ENCODE assay signal across 13 cellular contexts in genomic region chr19:16836115-16836905, GRCh38. TPM values are rescaled to one million over a fixed set of nuclear protein-coding genes. Genes with fewer than 3 reads are reported as not detected.
A peak's percentile ranks its signal among the peaks of the same experiment; 100 is the strongest.
DNase-seq lines count a peak whose midpoint lies in the region; ATAC-seq and TF ChIP-seq lines count a peak whose summit lies in the region.
"Had no signal": no experiment of that assay in that cellular context is flagged by ENCODE, and none has a peak within 500 bp of the region (broad histone marks: within the 10 kb centered on the region; RNA-seq: fewer than 3 reads in every experiment).

No MANE protein-coding gene starts in this region.

- intact Hi-C loops in transverse colon (cut with DNase I; ENCODE audit: low total_unique reads) (no loop called here), lower leg skin (cut with DNase I; ENCODE audit: low total_unique reads) (no loop called here)

- no peak overlapping the region for H3K4me3 Mint-ChIP-seq in activated naive CD4-positive, alpha-beta T cell treated with anti-CD3 and anti-CD28 coated beads, Interleukin-2, amount 10 ng/mL, durations not matched to agents 7 days and 5 days
- H3K4me3 Mint-ChIP-seq: CD8-positive, alpha-beta T cell had no signal

- H3K27ac Mint-ChIP-seq in activated naive CD4-positive, alpha-beta T cell treated with anti-CD3 and anti-CD28 coated beads, Interleukin-2, amount 50 U/mL, for 72 hours, result peak overlapping the region; percentile 71 to 87
- no peak overlapping the region for H3K27ac Mint-ChIP-seq in activated naive CD4-positive, alpha-beta T cell treated with anti-CD3 and anti-CD28 coated beads, Interleukin-2, amount 10 ng/mL, durations not matched to agents 7 days and 5 days
- H3K27ac Mint-ChIP-seq: CD8-positive, alpha-beta T cell had no signal

- H3K9me3 ChIP-seq in transverse colon, result no peaks in the 10 kb centered on the region

- WGBS in transverse colon (ENCODE audit: low coverage in 1 of 2), 2 donors, result 69% methylated on average over 18 of the region's 18 CpGs; no CpG with 5 or more reads in 1 of the 2 donors
- WGBS in lower leg skin, 2 donors, result 68 to 77% methylated on average over 18 of the region's 18 CpGs

- no peaks in the 10 kb centered on the region for H3K27me3 Mint-ChIP-seq in activated naive CD4-positive, alpha-beta T cell treated with anti-CD3 and anti-CD28 coated beads, Interleukin-2, amount 10 ng/mL, durations not matched to agents 7 days and 5 days

- CTCF ChIA-PET in activated naive CD4-positive, alpha-beta T cell treated with anti-CD3 and anti-CD28 coated beads, Interleukin-2, amount 10 ng/mL, durations not matched to agents 7 days and 5 days (lab: Charles Lee), result no interaction called here
- CTCF ChIA-PET in RWPE1 (lab: Yijun Ruan, JAX), result no interaction called here

- H3K36me3 Mint-ChIP-seq in activated naive CD4-positive, alpha-beta T cell treated with anti-CD3 and anti-CD28 coated beads, Interleukin-2, amount 50 U/mL, for 72 hours, result peaks cover 10 to 14% of the 10 kb centered on the region in 2 donors
- peaks cover 26% of the 10 kb centered on the region for H3K36me3 Mint-ChIP-seq in activated naive CD4-positive, alpha-beta T cell treated with anti-CD3 and anti-CD28 coated beads, Interleukin-2, amount 10 ng/mL, durations not matched to agents 7 days and 5 days

- no peak for DNase-seq in activated naive CD4-positive, alpha-beta T cell treated with anti-CD3 and anti-CD28 coated beads, Interleukin-2, amount 50 U/mL, for 72 hours (ENCODE audit: low spot score in 2 of 2)
- DNase-seq in activated naive CD4-positive, alpha-beta T cell treated with anti-CD3 and anti-CD28 coated beads, Interleukin-2, amount 10 ng/mL, durations not matched to agents 7 days and 5 days, result no peak
- DNase-seq in RWPE1 (ENCODE audit: low spot score) (no peak), fibroblast of villous mesenchyme (ENCODE audit: low read depth) (peak; percentile 30), transverse colon (peak; percentile 24), lower leg skin (ENCODE audit: low spot score in 2 of 2) (no peak), amniotic stem cell (lab: John Stamatoyannopoulos, UW) (no peak)
- no peak for DNase-seq in stimulated activated CD4-positive, alpha-beta T cell treated with anti-CD3 and anti-CD28 coated beads, Interleukin-4, amount 100 ng/mL, for 24 hours
- DNase-seq: activated CD4-positive, alpha-beta T cell treated with anti-CD3 and anti-CD28 coated beads, Interleukin-2, amount 50 U/mL, for 4 hours; CD8-positive, alpha-beta T cell; dorsolateral prefrontal cortex; NCI-H2029 treated with DMSO at 0.1 percent for 48 hours had no signal

- peaks cover 2% of the 10 kb centered on the region for H3K4me1 Mint-ChIP-seq in activated naive CD4-positive, alpha-beta T cell treated with anti-CD3 and anti-CD28 coated beads, Interleukin-2, amount 10 ng/mL, durations not matched to agents 7 days and 5 days

- H3K4me1 ChIP-seq in transverse colon, result no peaks in the 10 kb centered on the region

- H3K36me3 ChIP-seq in transverse colon, result peaks cover 0 to 14% (median 5%) of the 10 kb centered on the region in 4 donors

- in situ Hi-C loops in transverse colon (cut with MboI; ENCODE audit: low pct_ligation_motif_present in 1 of 4, low pct_unique_long_range_greater_than_20kb in 1 of 4, low sequenced_read_pairs in 3 of 4), result no loop called here

- TF ChIP-seq POLR2A in transverse colon (IDR thresholded peaks at IDR 0.05) (no peak), lower leg skin (IDR thresholded peaks at IDR 0.05) (no peak)

- no peaks in the 10 kb centered on the region for H3K27me3 ChIP-seq in transverse colon
- H3K27me3 ChIP-seq: dorsolateral prefrontal cortex had no signal

- TF ChIP-seq EP300 in transverse colon (IDR thresholded peaks at IDR 0.05; ENCODE audit: low read depth), result no peak

- H3K4me3 ChIP-seq in fibroblast of villous mesenchyme (ENCODE audit: low read depth, low read length) (no peak overlapping the region), transverse colon (no peak overlapping the region), lower leg skin (ENCODE audit: low read depth, poor library complexity, severe bottlenecking) (no peak overlapping the region)

- H3K27ac ChIP-seq in RWPE1 (0 out of 2 replicates have a peak overlapping the region, but pooled peaks have one; percentile 5), transverse colon (no peak overlapping the region)

- ATAC-seq in activated naive CD4-positive, alpha-beta T cell treated with anti-CD3 and anti-CD28 coated beads, Interleukin-2, amount 50 U/mL, for 72 hours, result peak; percentile 16 to 47
- ATAC-seq: CD8-positive, alpha-beta T cell had no signal

- no peaks in the 10 kb centered on the region for H3K9me3 Mint-ChIP-seq in activated naive CD4-positive, alpha-beta T cell treated with anti-CD3 and anti-CD28 coated beads, Interleukin-2, amount 50 U/mL, for 72 hours
- H3K9me3 Mint-ChIP-seq in activated naive CD4-positive, alpha-beta T cell treated with anti-CD3 and anti-CD28 coated beads, Interleukin-2, amount 10 ng/mL, durations not matched to agents 7 days and 5 days, result no peaks in the 10 kb centered on the region
- H3K9me3 Mint-ChIP-seq: CD8-positive, alpha-beta T cell had no signal

- TF ChIP-seq CTCF in RWPE1 (conservative IDR thresholded peaks at IDR 0.05; ENCODE audit: low read depth), result no peak
- peak; percentile 37 for TF ChIP-seq CTCF in fibroblast of villous mesenchyme (IDR thresholded peaks at IDR 0.05; ENCODE audit: insufficient read depth, low read depth, low read length)
- TF ChIP-seq CTCF in transverse colon (IDR thresholded peaks at IDR 0.05), result no peak
- no peak for TF ChIP-seq CTCF in lower leg skin (IDR thresholded peaks at IDR 0.05)

- POLR2A ChIA-PET in RWPE1 (lab: Yijun Ruan, JAX; ENCODE audit: low non-redundant PET), result no interaction called here

RNA-seq across cellular contexts. Expression of gene SIN3B, which starts 7.1 kb away (rescaled TPM):
- 10 to 100 TPM; 31.6 to 31.8 TPM for total RNA-seq in activated naive CD4-positive, alpha-beta T cell treated with anti-CD3 and anti-CD28 coated beads, Interleukin-2, amount 50 U/mL, for 72 hours
- total RNA-seq in fibroblast of villous mesenchyme (35.4 and 40.2 TPM in 2 replicates), transverse colon (100 to 1,000 TPM in 1 of 4 donors, 10 to 100 TPM in 3; 38.1 to 294 (median 66.5) TPM), lower leg skin (10 to 100 TPM; 26.3 to 54.4 (median 40.1) TPM)

RNA-seq across cellular contexts. Expression of gene F2RL3, which starts 52.5 kb away (rescaled TPM):
- not detected for total RNA-seq in activated naive CD4-positive, alpha-beta T cell treated with anti-CD3 and anti-CD28 coated beads, Interleukin-2, amount 50 U/mL, for 72 hours
- total RNA-seq in fibroblast of villous mesenchyme, result 0.43 and 0.64 TPM in 2 replicates
- total RNA-seq in transverse colon, result 10 to 100 TPM in 2 of 4 donors, 1 to 10 TPM in 2; 2.2 to 22.7 (median 9.1) TPM
- total RNA-seq in lower leg skin, result 10 to 100 TPM in 1 of 4 donors, 1 to 10 TPM in 3; 3.7 to 11.0 (median 5.6) TPM
- total RNA-seq: CD8-positive, alpha-beta T cell; myocyte had no signal

Comparison
In these comparisons a context has a peak if more than half of its experiments do, and no peak if none do; other contexts are left out.
1. DNase-seq: peak in fibroblast of villous mesenchyme (single experiment) and transverse colon (single experiment); none in activated naive CD4-positive, alpha-beta T cell treated with anti-CD3 and anti-CD28 coated beads, Interleukin-2, amount 50 U/mL, for 72 hours (0 of 2), activated naive CD4-positive, alpha-beta T cell treated with anti-CD3 and anti-CD28 coated beads, Interleukin-2, amount 10 ng/mL, durations not matched to agents 7 days and 5 days (single experiment), RWPE1 (single experiment), lower leg skin (0 of 2), stimulated activated CD4-positive, alpha-beta T cell treated with anti-CD3 and anti-CD28 coated beads, Interleukin-4, amount 100 ng/mL, for 24 hours (single experiment) and amniotic stem cell (single experiment).